10 cellular contexts compared by ENCODE assay signal in the genomic region with DNA sequence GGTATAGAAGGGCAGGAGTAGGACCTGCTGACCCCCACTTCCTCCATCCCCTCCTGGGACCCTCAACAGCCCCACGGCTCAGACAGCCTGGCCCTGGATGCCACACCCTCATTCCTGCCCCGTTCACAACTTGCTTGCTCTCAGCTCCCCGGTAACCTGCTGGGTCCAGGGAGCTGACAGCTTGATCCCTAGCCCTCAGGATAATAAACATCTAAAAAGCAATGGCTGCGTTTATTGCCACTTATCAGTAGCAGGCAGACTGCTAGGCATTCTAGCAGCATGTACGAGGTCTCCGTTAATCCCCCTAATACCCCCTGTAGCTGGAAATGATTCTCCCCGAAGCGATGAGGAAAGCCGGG. TPM values are rescaled to one million over a fixed set of nuclear protein-coding genes. Genes with fewer than 3 reads are reported as not detected.
A peak's percentile ranks its signal among the peaks of the same experiment; 100 is the strongest.
DNase-seq lines count a peak whose midpoint lies in the region; ATAC-seq, FAIRE-seq and TF ChIP-seq lines count a peak whose summit lies in the region.
"Had no signal": no experiment of that assay in that cellular context is flagged by ENCODE, and none has a peak within 500 bp of the region (broad histone marks: within the 10 kb centered on the region; RNA-seq: fewer than 3 reads in every experiment).

No MANE protein-coding gene starts in this region.

- H4K20me1 ChIP-seq in DOHH2 (ENCODE audit: control insufficient read depth, insufficient read depth, low read depth, low read length) (no peaks in the 10 kb centered on the region), OCI-LY1 (ENCODE audit: insufficient read depth, low read length) (no peaks in the 10 kb centered on the region), endothelial cell of umbilical vein (replicated peaks; ENCODE audit: control insufficient read depth, extremely low read depth, insufficient read depth, low read length) (no peaks in the 10 kb centered on the region)

- BruUV-seq in endothelial cell of umbilical vein (replicated peaks; lab: Mats Ljungman, UMichigan): no TSS peak

- no peaks in the 10 kb centered on the region; the same call in none of the 2 replicates for H3F3A ChIP-seq in DOHH2 (ENCODE audit: control insufficient read depth, insufficient read depth)
- H3F3A ChIP-seq in OCI-LY1 (ENCODE audit: insufficient read depth, low read length): 0 out of 2 replicates have a peak, but pooled peaks cover 3% of the 10 kb centered on the region

- peaks cover 38% of the 10 kb centered on the region for H3K4me1 ChIP-seq in DOHH2 (ENCODE audit: control insufficient read depth, low read length)
- H3K4me1 ChIP-seq in OCI-LY1 (ENCODE audit: insufficient read depth, low read length, severe bottlenecking): peaks cover 24% of the 10 kb centered on the region
- H3K4me1 ChIP-seq in endothelial cell of umbilical vein (ENCODE audit: control insufficient read depth, extremely low read depth, insufficient read depth, low read length): peaks cover 42% of the 10 kb centered on the region
- peaks cover 50% of the 10 kb centered on the region for H3K4me1 ChIP-seq in psoas muscle

- no peak overlapping the region for H2AFZ ChIP-seq in OCI-LY1 (ENCODE audit: low read length)
- no peak overlapping the region for H2AFZ ChIP-seq in endothelial cell of umbilical vein (ENCODE audit: low read depth, low read length)

- H3K9ac ChIP-seq in OCI-LY1 (ENCODE audit: low read length) (peak overlapping the region; percentile 3; the same call in 1 of the 2 replicates), endothelial cell of umbilical vein (replicated peaks; ENCODE audit: extremely low read depth, insufficient read depth, low read length) (peak overlapping the region; percentile 8)

- H3K9me1 ChIP-seq in endothelial cell of umbilical vein (replicated peaks; ENCODE audit: control insufficient read depth, extremely low read depth, insufficient read depth, low read length): no peaks in the 10 kb centered on the region

- POLR2A ChIA-PET in endothelial cell of umbilical vein (lab: Charles Lee): interaction anchor here (0.6 to 8.6 kb wide), 4 partner anchors 24 to 66 kb away, joined by 4 to 88 read pairs (median 22); a partner anchor contains a TSS

- no peak for FAIRE-seq in endothelial cell of umbilical vein (lab: Jason Lieb, UNC)

- TF ChIP-seq POLR2A in endothelial cell of umbilical vein (IDR thresholded peaks at IDR 0.05; ENCODE audit: low read depth, low read length): no peak

- no peak for TF ChIP-seq CTCF in DOHH2 (IDR thresholded peaks at IDR 0.05; ENCODE audit: low read depth, low read length, poor library complexity, severe bottlenecking)
- TF ChIP-seq CTCF in OCI-LY1 (IDR thresholded peaks at IDR 0.05; ENCODE audit: low read length): no peak
- TF ChIP-seq CTCF in endothelial cell of umbilical vein (IDR thresholded peaks at IDR 0.05; ENCODE audit: extremely low read depth in 1 of 2, insufficient read depth in 1 of 2, low read depth in 1 of 2, low read length in 2 of 2): no peak
- TF ChIP-seq CTCF in psoas muscle (IDR thresholded peaks at IDR 0.05): no peak

- H3K9me2 ChIP-seq in DOHH2 (replicated peaks; ENCODE audit: control insufficient read depth, low read length) (no peaks in the 10 kb centered on the region), OCI-LY1 (ENCODE audit: low read depth, low read length) (no peaks in the 10 kb centered on the region)

- H3K9me3 ChIP-seq in DOHH2 (ENCODE audit: control insufficient read depth, insufficient read depth, low read length): no peaks in the 10 kb centered on the region
- H3K9me3 ChIP-seq in OCI-LY1 (ENCODE audit: low read length): no peaks in the 10 kb centered on the region
- H3K9me3 ChIP-seq in endothelial cell of umbilical vein (replicated peaks; ENCODE audit: control insufficient read depth, insufficient read depth, low read length): no peaks in the 10 kb centered on the region
- H3K9me3 ChIP-seq in psoas muscle: no peaks in the 10 kb centered on the region

- CTCF ChIA-PET in endothelial cell of umbilical vein (lab: Charles Lee): interaction anchor here (3.6 to 10.7 kb wide), 3 partner anchors 10 to 66 kb away, joined by 19 to 1402 read pairs (median 99); a partner anchor contains a TSS

- intact Hi-C loops in endothelial cell of umbilical vein (cut with micrococcal nuclease) (no loop called here), psoas muscle (cut with DNase I) (no loop called here)

- H3K36me3 ChIP-seq in DOHH2 (ENCODE audit: control insufficient read depth, low read length) (no peaks in the 10 kb centered on the region), OCI-LY1 (ENCODE audit: insufficient read depth, low read length) (no peaks in the 10 kb centered on the region), endothelial cell of umbilical vein (ENCODE audit: control insufficient read depth in 2 of 2, extremely low read depth in 1 of 2, insufficient read depth in 2 of 2, low read length in 2 of 2) (peaks cover 13 to 54% of the 10 kb centered on the region in 2 experiments), psoas muscle (ENCODE audit: insufficient read depth in 1 of 2, low read depth in 1 of 2) (peaks cover 10 to 48% of the 10 kb centered on the region in 2 donors)

- dilution Hi-C loops in endothelial cell of umbilical vein (cut with MboI; ENCODE audit: extremely low pct_ligation_motif_present, low sequenced_read_pairs): no loop called here

- 47 to 55% (median 53%) methylated on average over 9 of the region's 9 CpGs for WGBS in psoas muscle, 3 donors

- no peak for ATAC-seq in psoas muscle

- DNase-seq in endothelial cell of umbilical vein (ENCODE audit: low read depth, low spot score): no peak
- DNase-seq in psoas muscle: no peak
- no peak for DNase-seq in stimulated activated CD4-positive, alpha-beta T cell treated with anti-CD3 and anti-CD28 coated beads, Interleukin-4, amount 100 ng/mL, for 24 hours
- no peak for DNase-seq in NCI-H2081 treated with DMSO at 0.1 percent for 48 hours (lab: John Stamatoyannopoulos, UW)
- DNase-seq in T-helper 9 cell: no peak
- no peak for DNase-seq in ureter (ENCODE audit: low spot score)
- DNase-seq: activated CD8-positive, alpha-beta memory T cell treated with anti-CD3 and anti-CD28 coated beads, Interleukin-2, amount 50 U/mL, for 4 hours; NK-92 treated with Interleukin-12 subunit alpha and Interleukin-12 subunit beta, amount 100 ng/mL, for 24 hours had no signal

- H3K4me3 ChIP-seq in DOHH2 (ENCODE audit: low read length) (peak overlapping the region; percentile 63), OCI-LY1 (ENCODE audit: low read depth, low read length, poor library complexity, severe bottlenecking) (peak overlapping the region; percentile 49), endothelial cell of umbilical vein (replicated peaks in 1 of 3; ENCODE audit: insufficient read depth in 1 of 3, low read depth in 1 of 3, low read length in 3 of 3) (no peak overlapping the region), psoas muscle (no peak overlapping the region)

- H3K27me3 ChIP-seq in DOHH2 (ENCODE audit: control insufficient read depth, low read length) (no peaks in the 10 kb centered on the region), OCI-LY1 (ENCODE audit: insufficient read depth, low read length) (no peaks in the 10 kb centered on the region), endothelial cell of umbilical vein (ENCODE audit: control insufficient read depth in 2 of 2, insufficient read depth in 2 of 2, low read length in 2 of 2) (no peaks in the 10 kb centered on the region), psoas muscle (ENCODE audit: insufficient read depth in 3 of 3, low read length in 2 of 3) (no peaks in the 10 kb centered on the region)

- H3K27ac ChIP-seq in DOHH2 (ENCODE audit: low read depth, low read length) (no peak overlapping the region), OCI-LY1 (ENCODE audit: low read depth, low read length, poor library complexity, severe bottlenecking) (no peak overlapping the region), endothelial cell of umbilical vein (ENCODE audit: insufficient read depth, low read depth, low read length) (peak overlapping the region; percentile 41), psoas muscle (peak overlapping the region; percentile 51)

- H3K4me2 ChIP-seq in DOHH2 (ENCODE audit: low read length) (peak overlapping the region; percentile 61), OCI-LY1 (ENCODE audit: low read length) (peak overlapping the region; percentile 60), endothelial cell of umbilical vein (ENCODE audit: insufficient read depth, low read length) (no peak overlapping the region)

- H3K79me2 ChIP-seq in DOHH2 (ENCODE audit: control insufficient read depth, low read length): no peaks in the 10 kb centered on the region
- H3K79me2 ChIP-seq in OCI-LY1 (ENCODE audit: insufficient read depth, low read length): no peaks in the 10 kb centered on the region
- peaks cover 91% of the 10 kb centered on the region for H3K79me2 ChIP-seq in endothelial cell of umbilical vein (ENCODE audit: control insufficient read depth, insufficient read depth, low read length)

RNA-seq across cellular contexts. Expression of a gene that starts 24.3 kb away (rescaled TPM):
- total RNA-seq in endothelial cell of umbilical vein (2,020 and 2,099 TPM in 2 replicates), psoas muscle (1,000 to 10,000 TPM in 3 of 4 donors, 100 to 1,000 TPM in 1; 662 to 1,479 (median 1,333) TPM), ureter (2,124 TPM)
- polyA plus RNA-seq in endothelial cell of umbilical vein (7,015 and 7,522 TPM in 2 replicates), psoas muscle (1,000 to 10,000 TPM; 2,571 to 2,845 (median 2,673) TPM)
- 8,040 and 8,266 TPM in 2 replicates for polyA plus RNA-seq in endothelial cell of umbilical vein (2011; cell fraction: cytosol; rRNA removed)
- 2,768 and 3,060 TPM in 2 replicates for polyA plus RNA-seq in endothelial cell of umbilical vein (2011; cell fraction: nucleus; rRNA removed)
- 2,884 and 3,284 TPM in 2 replicates for polyA plus RNA-seq in endothelial cell of umbilical vein (2012)
- 3,611 and 3,830 TPM in 2 replicates for polyA minus RNA-seq in endothelial cell of umbilical vein
- polyA minus RNA-seq in endothelial cell of umbilical vein (2011; cell fraction: cytosol; rRNA and poly(A)+ RNA removed): 2,139 TPM
- 516 and 595 TPM in 2 replicates for polyA minus RNA-seq in endothelial cell of umbilical vein (2011; cell fraction: nucleus; rRNA and poly(A)+ RNA removed)

RNA-seq across cellular contexts. Expression of a gene that starts 30.7 kb away (rescaled TPM):
- total RNA-seq in endothelial cell of umbilical vein (79.1 and 101 TPM in 2 replicates), psoas muscle (10 to 100 TPM; 63.1 to 80.9 (median 68.6) TPM), ureter (114 TPM)
- polyA plus RNA-seq in endothelial cell of umbilical vein (30.1 and 38.3 TPM in 2 replicates), psoas muscle (10 to 100 TPM; 19.6 to 55.7 (median 43.2) TPM)
- 27.7 and 31.9 TPM in 2 replicates for polyA plus RNA-seq in endothelial cell of umbilical vein (2011; cell fraction: cytosol; rRNA removed)
- 308 and 543 TPM in 2 replicates for polyA plus RNA-seq in endothelial cell of umbilical vein (2011; cell fraction: nucleus; rRNA removed)
- 52.5 and 53.9 TPM in 2 replicates for polyA plus RNA-seq in endothelial cell of umbilical vein (2012)
- 134 and 148 TPM in 2 replicates for polyA minus RNA-seq in endothelial cell of umbilical vein
- 86.0 TPM for polyA minus RNA-seq in endothelial cell of umbilical vein (2011; cell fraction: cytosol; rRNA and poly(A)+ RNA removed)
- polyA minus RNA-seq in endothelial cell of umbilical vein (2011; cell fraction: nucleus; rRNA and poly(A)+ RNA removed): 132 and 142 TPM in 2 replicates

RNA-seq across cellular contexts. Expression of a gene that starts 40.4 kb away (rescaled TPM):
- total RNA-seq in endothelial cell of umbilical vein: 228 and 258 TPM in 2 replicates
- polyA plus RNA-seq in endothelial cell of umbilical vein: 132 and 192 TPM in 2 replicates
- 97.5 and 108 TPM in 2 replicates for polyA plus RNA-seq in endothelial cell of umbilical vein (2011; cell fraction: cytosol; rRNA removed)
- 253 and 301 TPM in 2 replicates for polyA plus RNA-seq in endothelial cell of umbilical vein (2011; cell fraction: nucleus; rRNA removed)
- polyA plus RNA-seq in endothelial cell of umbilical vein (2012): 204 and 280 TPM in 2 replicates
- 119 and 149 TPM in 2 replicates for polyA minus RNA-seq in endothelial cell of umbilical vein
- polyA minus RNA-seq in endothelial cell of umbilical vein (2011; cell fraction: cytosol; rRNA and poly(A)+ RNA removed): 23.4 TPM
- 96.7 and 110 TPM in 2 replicates for polyA minus RNA-seq in endothelial cell of umbilical vein (2011; cell fraction: nucleus; rRNA and poly(A)+ RNA removed)
- 100 to 1,000 TPM in 2 of 4 donors, 10 to 100 TPM in 2; 67.6 to 166 (median 106) TPM for total RNA-seq in psoas muscle
- polyA plus RNA-seq in psoas muscle: 100 to 1,000 TPM in 1 of 3 donors, 10 to 100 TPM in 2; 64.7 to 147 (median 96.2) TPM
- total RNA-seq in ureter: 166 TPM

Comparison
In these comparisons a context has a peak if more than half of its experiments do, and no peak if none do; other contexts are left out.
1. H3K27ac ChIP-seq: peak in endothelial cell of umbilical vein (single experiment) and psoas muscle (single experiment); none in DOHH2 (single experiment) and OCI-LY1 (single experiment).
2. H3K4me3 ChIP-seq: peak in DOHH2 (single experiment) and OCI-LY1 (single experiment); none in endothelial cell of umbilical vein (0 of 3) and psoas muscle (single experiment).